In the genomic region with DNA sequence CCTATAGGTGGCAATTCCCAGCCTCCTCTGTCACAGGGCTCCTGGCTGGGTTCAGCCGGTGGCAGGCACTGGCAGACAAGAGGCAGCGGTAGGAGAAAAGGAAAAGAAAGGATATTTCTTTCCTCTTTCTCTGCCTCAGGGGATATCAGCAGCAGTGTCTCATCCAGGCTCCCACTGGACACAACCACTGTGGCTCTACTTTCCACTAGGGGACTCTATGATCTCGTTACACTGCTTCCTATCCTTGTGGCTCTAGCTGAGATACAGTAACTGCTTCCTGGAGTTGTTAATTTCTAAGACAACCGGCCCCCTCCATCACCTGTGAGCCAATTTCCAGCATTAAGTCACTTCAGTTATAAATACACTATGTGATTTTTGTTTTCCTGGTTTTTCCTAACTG, we compare ENCODE assay signal across 24 cellular contexts.
"Had no signal": no experiment of that assay in that cellular context is flagged by ENCODE, and none has a peak within 500 bp of the region (broad histone marks: within the 10 kb centered on the region; RNA-seq: fewer than 3 reads in every experiment).

No MANE protein-coding gene starts in this region.

- H3K27me3 ChIP-seq: neural progenitor cell, ovary, right atrium auricular region, right lobe of liver, stomach, testis, thyroid gland, transverse colon, upper lobe of left lung, vagina had no signal

- H3K4me1 ChIP-seq: neural progenitor cell, right lobe of liver, testis, thyroid gland, transverse colon, upper lobe of left lung, vagina had no signal

- H3K4me3 ChIP-seq: left ventricle myocardium inferior, lung, neural progenitor cell, ovary, right atrium auricular region, right lobe of liver, skin epidermis, stomach, testis, thyroid gland, transverse colon, upper lobe of left lung, vagina had no signal

- H2AFZ ChIP-seq: neural progenitor cell had no signal

- H3K4me2 ChIP-seq: neural progenitor cell had no signal

- H3K27ac ChIP-seq: left ventricle myocardium inferior, neural progenitor cell, ovary, right atrium auricular region, right lobe of liver, skin epidermis, testis, thyroid gland, transverse colon, upper lobe of left lung, vagina had no signal

- H3K9me3 ChIP-seq: ovary, right lobe of liver, testis, thyroid gland, vagina had no signal

- DNase-seq: islet precursor cell; left ventricle myocardium inferior; mesendoderm; naive B cell; natural killer cell; nephron progenitor cell; ovary; right lobe of liver; stimulated activated CD4-positive, alpha-beta T cell treated with anti-CD3 and anti-CD28 coated beads, Interleukin-12 subunit alpha, Interleukin-12 subunit beta, amount 100 ng/mL, for 4 hours; stimulated activated CD4-positive, alpha-beta T cell treated with anti-CD3 and anti-CD28 coated beads, Interleukin-15, amount 100 ng/mL, for 24 hours; stimulated activated CD4-positive, alpha-beta T cell treated with anti-CD3 and anti-CD28 coated beads, Interleukin-2, amount 100 ng/mL, for 24 hours; stimulated activated CD4-positive, alpha-beta T cell treated with anti-CD3 and anti-CD28 coated beads, Interleukin-4, amount 100 ng/mL, for 1 hour; stimulated activated naive B cell treated with anti-CD40 and anti-IgM and Interleukin-4, amounts not matched to agents 10 μg/mL and 1 μg/mL and 100 μg/mL, for 72 hours; stimulated activated naive CD8-positive, alpha-beta T cell treated with anti-CD3 and anti-CD28 coated beads, Interleukin-15, Interleukin-2, amounts not matched to agents 100 U/mL and 50 U/mL, for 24 hours; stomach; testis; thyroid gland; transverse colon; upper lobe of left lung had no signal

- H3K9ac ChIP-seq: neural progenitor cell had no signal

- H3K36me3 ChIP-seq: left ventricle myocardium inferior, neural progenitor cell, ovary, right atrium auricular region, right lobe of liver, stomach, thyroid gland, transverse colon, upper lobe of left lung, vagina had no signal

- ATAC-seq: natural killer cell; stimulated activated naive B cell treated with anti-CD40 and anti-IgM and Interleukin-4, amounts not matched to agents 10 μg/mL and 1 μg/mL and 100 μg/mL, for 72 hours; stimulated activated naive CD8-positive, alpha-beta T cell treated with anti-CD3 and anti-CD28 coated beads, Interleukin-15, Interleukin-2, amounts not matched to agents 100 U/mL and 50 U/mL, for 24 hours had no signal
